In genomic region chr3:10601131-10601856, GRCh38 we compare ENCODE assay signal across 16 cellular contexts.
DNase-seq lines count a peak whose midpoint lies in the region; TF ChIP-seq lines count a peak whose summit lies in the region.
"Had no signal": no experiment of that assay in that cellular context is flagged by ENCODE, and none has a peak within 500 bp of the region (broad histone marks: within the 10 kb centered on the region; RNA-seq: fewer than 3 reads in every experiment).

No MANE protein-coding gene starts in this region.

- no peak overlapping the region for H2AFZ ChIP-seq in osteoblast (ENCODE audit: low read length)

- H3K27ac ChIP-seq in osteoblast (ENCODE audit: low read depth, low read length) = no peak overlapping the region

- H3K9me3 ChIP-seq in osteoblast (ENCODE audit: low read depth, low read length) = no peaks in the 10 kb centered on the region

- no peaks in the 10 kb centered on the region for H4K20me1 ChIP-seq in osteoblast (ENCODE audit: insufficient read depth, low read length)

- intact Hi-C loops in activated CD4-positive, alpha-beta memory T cell treated with anti-CD3 and anti-CD28 coated beads for 36 hours (cut with micrococcal nuclease) = loop anchor here (5.0 kb wide), 1 partner anchor 101 kb away; no protein-coding TSS in a partner anchor

- H3K36me3 ChIP-seq in osteoblast (ENCODE audit: insufficient read depth, low read length) = no peaks in the 10 kb centered on the region

- no peak for TF ChIP-seq CTCF in osteoblast (IDR thresholded peaks at IDR 0.05; ENCODE audit: extremely low read depth, low read depth, low read length)

- H3K4me3 ChIP-seq in osteoblast (ENCODE audit: insufficient read depth, low read length) = no peak overlapping the region

- H3K27me3 Mint-ChIP-seq in activated CD4-positive, alpha-beta memory T cell treated with anti-CD3 and anti-CD28 coated beads for 36 hours = peaks cover 16% of the 10 kb centered on the region

- H3K4me2 ChIP-seq in osteoblast (ENCODE audit: insufficient read depth, low read length) = no peak overlapping the region

- peaks cover 21% of the 10 kb centered on the region for H3K27me3 ChIP-seq in osteoblast (ENCODE audit: insufficient read depth, low read length)

- H3K79me2 ChIP-seq in osteoblast (ENCODE audit: insufficient read depth, low read length) = no peaks in the 10 kb centered on the region

- H3K27ac Mint-ChIP-seq in activated CD4-positive, alpha-beta memory T cell treated with anti-CD3 and anti-CD28 coated beads for 36 hours = no peak overlapping the region
- H3K27ac Mint-ChIP-seq: dendritic cell treated with granulocyte-macrophage colony-stimulating factor and Interleukin-4, amounts not matched to agents 40 ng/mL and 50 ng/mL, for 4 days; natural killer cell; WTC11 had no signal

- H3K4me1 Mint-ChIP-seq in activated CD4-positive, alpha-beta memory T cell treated with anti-CD3 and anti-CD28 coated beads for 36 hours (ENCODE audit: low read depth) = peaks cover 33% of the 10 kb centered on the region

- H3K4me3 Mint-ChIP-seq in activated CD4-positive, alpha-beta memory T cell treated with anti-CD3 and anti-CD28 coated beads for 36 hours = no peak overlapping the region
- H3K4me3 Mint-ChIP-seq: dendritic cell treated with granulocyte-macrophage colony-stimulating factor and Interleukin-4, amounts not matched to agents 40 ng/mL and 50 ng/mL, for 4 days; natural killer cell; WTC11 had no signal

- CTCF ChIA-PET in activated CD4-positive, alpha-beta memory T cell treated with anti-CD3 and anti-CD28 coated beads for 36 hours (lab: Charles Lee) = no interaction called here

- H3K9me3 Mint-ChIP-seq in activated CD4-positive, alpha-beta memory T cell treated with anti-CD3 and anti-CD28 coated beads for 36 hours = no peaks in the 10 kb centered on the region
- H3K9me3 Mint-ChIP-seq: dendritic cell treated with granulocyte-macrophage colony-stimulating factor and Interleukin-4, amounts not matched to agents 40 ng/mL and 50 ng/mL, for 4 days; natural killer cell; WTC11 had no signal

- peak; percentile 80 for DNase-seq in Daoy (ENCODE audit: low read depth)
- DNase-seq in RPMI7951 (ENCODE audit: low read depth) = peak; percentile 22
- peak; percentile 17 for DNase-seq in fibroblast of peridontal ligament (ENCODE audit: extremely low read depth)
- peak; percentile 92 for DNase-seq in osteoblast (ENCODE audit: insufficient read length, low spot score, missing footprints)
- no peak for DNase-seq in DMS114 treated with DMSO at 0.1 percent for 48 hours (lab: John Stamatoyannopoulos, UW; ENCODE audit: unreplicated experiment)
- DNase-seq in activated CD4-positive, alpha-beta memory T cell treated with anti-CD3 and anti-CD28 coated beads for 36 hours = no peak
- no peak for DNase-seq in NCI-H2171 treated with DMSO at 0.1 percent for 48 hours (lab: John Stamatoyannopoulos, UW)
- no peak for DNase-seq in stimulated activated CD4-positive, alpha-beta T cell treated with anti-CD3 and anti-CD28 coated beads, Interleukin-15, amount 100 ng/mL, for 24 hours
- DNase-seq: erythroblast; IMR-90; mesenchymal stem cell; natural killer cell; NCI-H1930; stimulated activated CD4-positive, alpha-beta T cell treated with anti-CD3 and anti-CD28 coated beads, Interleukin-2, amount 100 ng/mL, for 24 hours had no signal

- POLR2A ChIA-PET in activated CD4-positive, alpha-beta memory T cell treated with anti-CD3 and anti-CD28 coated beads for 36 hours (lab: Charles Lee) = no interaction called here

- H3K4me1 ChIP-seq in osteoblast (ENCODE audit: insufficient read depth, low read length) = peaks cover 9% of the 10 kb centered on the region

- H3K36me3 Mint-ChIP-seq in activated CD4-positive, alpha-beta memory T cell treated with anti-CD3 and anti-CD28 coated beads for 36 hours = no peaks in the 10 kb centered on the region
- H3K36me3 Mint-ChIP-seq: natural killer cell, WTC11 had no signal

Comparison
In these comparisons a context has a peak if more than half of its experiments do, and no peak if none do; other contexts are left out.
1. DNase-seq: peak in Daoy (single experiment), RPMI7951 (single experiment), fibroblast of peridontal ligament (single experiment) and osteoblast (single experiment); none in DMS114 treated with DMSO at 0.1 percent for 48 hours (single experiment), activated CD4-positive, alpha-beta memory T cell treated with anti-CD3 and anti-CD28 coated beads for 36 hours (single experiment), NCI-H2171 treated with DMSO at 0.1 percent for 48 hours (single experiment) and stimulated activated CD4-positive, alpha-beta T cell treated with anti-CD3 and anti-CD28 coated beads, Interleukin-15, amount 100 ng/mL, for 24 hours (single experiment).